ENCODE assay signal across 8 cellular contexts in the genomic region with DNA sequence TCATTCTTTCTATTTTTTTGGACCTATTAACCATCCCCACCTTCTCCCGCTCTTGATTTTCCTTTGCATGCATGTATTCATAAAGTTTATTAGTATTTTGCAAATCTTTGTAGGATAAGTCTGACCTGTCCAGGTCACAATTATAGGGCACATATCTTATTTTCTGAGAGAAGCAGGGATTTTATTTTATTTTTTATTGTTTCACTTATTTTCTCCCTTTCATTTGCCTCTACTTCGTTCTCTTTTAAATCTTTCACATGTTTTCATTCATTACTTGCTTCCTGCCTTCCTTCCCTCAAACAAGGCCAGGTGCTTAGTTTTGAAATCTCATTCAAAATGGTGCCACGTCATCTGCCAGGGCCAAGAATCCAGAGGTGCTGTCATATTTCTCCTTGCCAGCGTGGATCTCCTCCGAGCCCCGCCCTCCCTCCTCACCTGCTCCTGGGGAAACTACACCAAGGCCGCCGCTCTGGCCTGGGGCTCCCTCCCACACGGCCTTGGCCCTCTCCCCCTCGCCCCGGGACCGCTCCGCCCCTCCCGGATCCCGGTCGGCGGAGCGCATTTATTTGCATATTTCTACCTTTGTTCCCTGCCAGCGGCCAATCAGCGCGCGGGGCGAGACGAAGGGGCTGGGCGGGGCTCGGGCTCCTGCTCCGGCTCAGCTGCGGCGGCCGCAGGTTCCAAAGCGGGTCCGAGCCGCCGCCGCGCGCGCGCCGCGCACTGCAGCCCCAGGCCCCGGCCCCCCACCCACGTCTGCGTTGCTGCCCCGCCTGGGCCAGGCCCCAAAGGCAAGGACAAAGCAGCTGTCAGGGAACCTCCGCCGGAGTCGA. TPM values are rescaled to one million over a fixed set of nuclear protein-coding genes. Genes with fewer than 3 reads are reported as not detected.
A peak's percentile ranks its signal among the peaks of the same experiment; 100 is the strongest.
DNase-seq lines count a peak whose midpoint lies in the region; ATAC-seq and TF ChIP-seq lines count a peak whose summit lies in the region.

A gene (plus strand): TSS at position 654 of the 830 bp plus-strand sequence. CDS start 213 bp downstream, outside the sequence.

- H3K27ac ChIP-seq in OCI-LY1 (ENCODE audit: low read depth, low read length, poor library complexity, severe bottlenecking) = peak within 1 kb of the TSS; percentile 50
- H3K27ac ChIP-seq in esophagus muscularis mucosa (replicated peaks in 1 of 4) = peak within 1 kb of the TSS; percentile 16 to 44 (median 34)
- H3K27ac ChIP-seq in muscle layer of colon (ENCODE audit: low read depth, low read length) = peak within 1 kb of the TSS; percentile 9

- H3K27me3 ChIP-seq in OCI-LY1 (ENCODE audit: insufficient read depth, low read length) (no peaks in the 10 kb centered on the region), esophagus muscularis mucosa (peaks cover 0 to 9% (median 0%) of the 10 kb centered on the region in 4 donors), muscle layer of colon (ENCODE audit: control insufficient read depth in 1 of 2, insufficient read depth in 2 of 2, low read length in 2 of 2) (peaks cover 0 to 7% of the 10 kb centered on the region in 2 donors)

- TF ChIP-seq EP300 in Ishikawa (IDR thresholded peaks at IDR 0.05; ENCODE audit: borderline replicate concordance) (no peak), esophagus muscularis mucosa (IDR thresholded peaks at IDR 0.05) (no peak)

- TF ChIP-seq RAD21 in Ishikawa (IDR thresholded peaks at IDR 0.05; ENCODE audit: low read depth) = no peak

- H2AFZ ChIP-seq in OCI-LY1 (ENCODE audit: low read length) = peak within 1 kb of the TSS; percentile 57; the same call in 1 of the 2 replicates

- intact Hi-C loops in esophagus muscularis mucosa (cut with DNase I) = no loop called here

- H4K20me1 ChIP-seq in OCI-LY1 (ENCODE audit: insufficient read depth, low read length) = no peaks in the 10 kb centered on the region

- H3K4me1 ChIP-seq in OCI-LY1 (ENCODE audit: insufficient read depth, low read length, severe bottlenecking) = peaks cover 30% of the 10 kb centered on the region
- peaks cover 0 to 14% (median 14%) of the 10 kb centered on the region in 4 donors for H3K4me1 ChIP-seq in esophagus muscularis mucosa
- no peaks in the 10 kb centered on the region for H3K4me1 ChIP-seq in muscle layer of colon (ENCODE audit: insufficient read depth, low read length)

- TF ChIP-seq CTCF in OCI-LY1 (IDR thresholded peaks at IDR 0.05; ENCODE audit: low read length) = no peak
- no peak for TF ChIP-seq CTCF in esophagus muscularis mucosa (IDR thresholded peaks at IDR 0.05)

- H3K9me3 ChIP-seq in OCI-LY1 (ENCODE audit: low read length) (no peaks in the 10 kb centered on the region), esophagus muscularis mucosa (no peaks in the 10 kb centered on the region), muscle layer of colon (ENCODE audit: low read length) (no peaks in the 10 kb centered on the region)

- H3K36me3 ChIP-seq in OCI-LY1 (ENCODE audit: insufficient read depth, low read length) = no peaks in the 10 kb centered on the region
- no peaks in the 10 kb centered on the region for H3K36me3 ChIP-seq in esophagus muscularis mucosa
- no peaks in the 10 kb centered on the region for H3K36me3 ChIP-seq in muscle layer of colon (ENCODE audit: insufficient read depth, low read length)

- no peaks in the 10 kb centered on the region for H3F3A ChIP-seq in OCI-LY1 (ENCODE audit: insufficient read depth, low read length)

- peak; percentile 62 for ATAC-seq in GM19463 (IDR thresholded peaks at IDR 0.05; ENCODE audit: unreplicated experiment)

- H3K4me2 ChIP-seq in OCI-LY1 (ENCODE audit: low read length) = peak within 1 kb of the TSS; percentile 78

- no peaks in the 10 kb centered on the region for H3K9me2 ChIP-seq in OCI-LY1 (ENCODE audit: low read depth, low read length)

- H3K9ac ChIP-seq in OCI-LY1 (ENCODE audit: low read length) (peak within 1 kb of the TSS; percentile 68), muscle layer of colon (ENCODE audit: low read length) (no peak within 1 kb of the TSS)

- DNase-seq in AML-193 (lab: John Stamatoyannopoulos, UW) = peak; percentile 63
- DNase-seq in activated T-cell treated with anti-CD3 and anti-CD28 coated beads, Interleukin-2, amount 50 U/mL, for 48 hours = peak; percentile 76 to 82
- DNase-seq in esophagus muscularis mucosa (ENCODE audit: extremely low spot score) = no peak
- peak; percentile 33 to 60 for DNase-seq in stimulated activated CD8-positive, alpha-beta memory T cell treated with anti-CD3 and anti-CD28 coated beads, Interleukin-7, amount 100 ng/mL, for 48 hours (ENCODE audit: extremely low read depth in 1 of 2, low read depth in 1 of 2)

- H3K79me2 ChIP-seq in OCI-LY1 (ENCODE audit: insufficient read depth, low read length) = peaks cover 21% of the 10 kb centered on the region

- TF ChIP-seq POLR2A in esophagus muscularis mucosa (IDR thresholded peaks at IDR 0.05; ENCODE audit: low read depth) = no peak

- 13% methylated on average over 18 of the region's 48 CpGs for WGBS in esophagus muscularis mucosa

- H3K4me3 ChIP-seq in OCI-LY1 (ENCODE audit: low read depth, low read length, poor library complexity, severe bottlenecking) (peak within 1 kb of the TSS; percentile 83), esophagus muscularis mucosa (peak within 1 kb of the TSS; percentile 62 to 70 (median 66)), muscle layer of colon (ENCODE audit: low read depth in 1 of 2, low read length in 2 of 2) (peak within 1 kb of the TSS; percentile 45 to 46)

TF ChIP-seq in Ishikawa, 13 proteins besides CTCF, POLR2A, EP300 and RAD21:
- TF ChIP-seq, protein P1, sequence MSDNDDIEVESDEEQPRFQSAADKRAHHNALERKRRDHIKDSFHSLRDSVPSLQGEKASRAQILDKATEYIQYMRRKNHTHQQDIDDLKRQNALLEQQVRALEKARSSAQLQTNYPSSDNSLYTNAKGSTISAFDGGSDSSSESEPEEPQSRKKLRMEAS (IDR thresholded peaks at IDR 0.05) = peak; percentile 65
- peak; percentile 44; the same call in 1 of the 2 replicates for TF ChIP-seq CREB1 (IDR thresholded peaks at IDR 0.05; ENCODE audit: low read depth)
- TF ChIP-seq TAF1 (IDR thresholded peaks at IDR 0.05; ENCODE audit: low read depth) = 0 out of 2 replicates have a peak, but pooled peaks have one; percentile 46
- TF ChIP-seq EGR1 (IDR thresholded peaks at IDR 0.05) = no peak

RNA-seq across cellular contexts. Expression of the gene that starts here (rescaled TPM):
- 1 to 10 TPM; 2.1 to 8.8 (median 6.5) TPM for total RNA-seq in esophagus muscularis mucosa
